ENCODE assay signal across 8 cellular contexts in the genomic region with DNA sequence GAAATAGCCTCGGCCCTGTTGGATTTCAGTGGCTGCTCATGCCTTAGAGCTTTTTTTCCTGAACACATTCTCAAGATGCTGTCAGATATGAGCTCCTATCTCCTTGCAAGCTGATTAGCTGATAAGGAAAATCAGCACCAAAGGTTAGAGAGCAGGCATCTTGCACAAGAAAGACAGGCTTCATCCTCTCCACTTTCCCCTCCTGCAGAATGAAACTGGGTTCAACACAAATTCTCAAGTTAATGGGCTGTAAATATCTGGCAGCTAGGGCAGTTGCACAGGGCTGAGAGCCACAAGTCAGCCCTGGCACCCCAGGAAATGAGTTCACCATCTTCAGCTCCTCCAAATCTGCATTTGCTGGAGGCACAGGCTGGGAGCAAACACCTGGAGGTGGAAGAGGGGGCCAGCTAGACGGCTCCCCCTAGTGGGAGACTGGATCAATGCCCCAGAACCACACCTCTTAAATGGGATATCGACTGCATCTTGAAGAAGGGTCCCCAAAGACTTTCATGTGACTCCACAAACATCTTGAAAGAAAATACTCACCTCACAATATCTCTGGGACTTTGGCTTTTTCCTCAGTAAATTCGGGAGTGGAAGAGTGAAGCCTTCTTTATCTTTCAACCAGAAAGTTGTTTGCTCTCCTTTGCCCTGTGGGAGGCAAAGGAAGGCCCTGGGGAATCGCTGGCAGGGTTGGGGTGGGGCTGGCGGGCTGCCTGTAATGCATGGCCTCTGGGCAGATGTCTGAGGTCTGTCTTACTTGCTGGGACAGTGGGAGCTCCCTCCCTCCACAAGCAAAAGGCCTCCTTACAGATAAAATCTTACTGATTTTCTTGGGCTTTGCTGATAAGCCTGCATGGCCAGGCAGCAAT. TPM values are rescaled to one million over a fixed set of nuclear protein-coding genes. Genes with fewer than 3 reads are reported as not detected.
DNase-seq lines count a peak whose midpoint lies in the region; ATAC-seq and TF ChIP-seq lines count a peak whose summit lies in the region.

No MANE protein-coding gene starts in this region.

- H3K9ac ChIP-seq in mammary epithelial cell (ENCODE audit: insufficient read depth, low read length) (no peak overlapping the region), subcutaneous abdominal adipose tissue (ENCODE audit: low read length in 5 of 5) (peak overlapping the region in 2 of 5 donors; percentile 4 to 29)

- 28% methylated on average over 5 of the region's 6 CpGs for WGBS in mammary epithelial cell (ENCODE audit: low coverage, missing lambda C conversion rate)

- TF ChIP-seq CTCF in GM12874 (IDR thresholded peaks at IDR 0.05; ENCODE audit: insufficient read depth, low read depth, low read length) (peak; percentile 89), mammary epithelial cell (conservative IDR thresholded peaks at IDR 0.05 in 1 of 2, IDR thresholded peaks at IDR 0.05 in 1 of 2; ENCODE audit: extremely low read depth in 1 of 2, insufficient read depth in 1 of 2, low read depth in 1 of 2, low read length in 2 of 2) (peak; percentile 88 to 96)

- no peak overlapping the region for H3K27ac ChIP-seq in mammary epithelial cell (ENCODE audit: insufficient read depth, low read depth, low read length)
- H3K27ac ChIP-seq in subcutaneous abdominal adipose tissue (ENCODE audit: low read depth, low read length): peak overlapping the region; percentile 77

- peak overlapping the region; percentile 36 for H2AFZ ChIP-seq in mammary epithelial cell (ENCODE audit: low read depth, low read length)

- CTCF ChIA-PET in mammary epithelial cell (lab: Charles Lee; ENCODE audit: low non-redundant PET): no interaction called here

- intact Hi-C loops in mammary epithelial cell (cut with micrococcal nuclease) (loop anchor here (1.0 to 5.0 kb wide), 4 partner anchors 125 to 171 kb away; partner anchors contain the start of gene GPAM), left colon (cut with DNase I, micrococcal nuclease) (no loop called here)

- H3K4me2 ChIP-seq in mammary epithelial cell (ENCODE audit: insufficient read depth, low read depth, low read length): no peak overlapping the region

- H3K4me3 ChIP-seq in mammary epithelial cell (replicated peaks in 1 of 3; ENCODE audit: insufficient read depth in 1 of 3, low read depth in 2 of 3, low read length in 3 of 3) (no peak overlapping the region), subcutaneous abdominal adipose tissue (ENCODE audit: low read depth in 1 of 5, low read length in 5 of 5) (no peak overlapping the region)

- no peaks in the 10 kb centered on the region for H3K36me3 ChIP-seq in mammary epithelial cell (ENCODE audit: insufficient read depth, low read length)
- no peaks in the 10 kb centered on the region for H3K36me3 ChIP-seq in subcutaneous abdominal adipose tissue (ENCODE audit: control insufficient read depth in 5 of 5, insufficient read depth in 5 of 5, low read length in 5 of 5)

- H3K79me2 ChIP-seq in mammary epithelial cell (ENCODE audit: insufficient read depth, low read length): no peaks in the 10 kb centered on the region

- H3K4me1 ChIP-seq in mammary epithelial cell (ENCODE audit: insufficient read depth, low read length) (no peaks in the 10 kb centered on the region), subcutaneous abdominal adipose tissue (ENCODE audit: control insufficient read depth in 5 of 5, insufficient read depth in 5 of 5, low read length in 5 of 5) (peaks cover 0 to 51% (median 7%) of the 10 kb centered on the region in 5 donors)

- in situ Hi-C loops in mammary epithelial cell (cut with MboI; ENCODE audit: low sequenced_read_pairs in 2 of 2): loop anchor here in 1 of 2 donors (5.0 kb wide), 1 partner anchor 126 kb away; the partner anchor contains the start of gene GPAM

- DNase-seq in AG08396 (ENCODE audit: low spot score) (peak; percentile 67), RPMI7951 (ENCODE audit: low read depth) (peak; percentile 46), mammary epithelial cell (peak; percentile 38), left colon (peak in 1 of 2 donors; percentile 37), NCI-H1930 (lab: John Stamatoyannopoulos, UW) (no peak)

- no peaks in the 10 kb centered on the region for H3K9me3 ChIP-seq in mammary epithelial cell (replicated peaks; ENCODE audit: insufficient read depth, low read length)
- H3K9me3 ChIP-seq in subcutaneous abdominal adipose tissue (ENCODE audit: control insufficient read depth in 5 of 5, low read length in 5 of 5): no peaks in the 10 kb centered on the region

- no TSS peak for BruUV-seq in mammary epithelial cell (replicated peaks; lab: Mats Ljungman, UMichigan)

- peak; percentile 72 for ATAC-seq in HG03095 (IDR thresholded peaks at IDR 0.05; ENCODE audit: unreplicated experiment)
- peak; percentile 73 for ATAC-seq in left colon

- no peaks in the 10 kb centered on the region for H4K20me1 ChIP-seq in mammary epithelial cell (ENCODE audit: insufficient read depth, low read length)

- dilution Hi-C loops in mammary epithelial cell (cut with HindIII; ENCODE audit: low sequenced_read_pairs): loop anchor here (25.0 kb wide), 1 partner anchor 171 kb away; no protein-coding TSS in a partner anchor

- H3K27me3 ChIP-seq in mammary epithelial cell (ENCODE audit: insufficient read depth, low read length) (peaks cover 2% of the 10 kb centered on the region), subcutaneous abdominal adipose tissue (ENCODE audit: control insufficient read depth in 5 of 5, insufficient read depth in 4 of 5, low read length in 5 of 5) (peaks cover 0 to 2% (median 0%) of the 10 kb centered on the region in 5 donors)

RNA-seq across cellular contexts. Expression of gene TECTB, which starts 24.7 kb away (rescaled TPM):
- not detected in 2 replicates for total RNA-seq in RPMI7951 (2014; rRNA removed; shearing (Covaris generic))
- total RNA-seq in mammary epithelial cell (not detected), left colon (not detected)
- polyA plus RNA-seq in mammary epithelial cell: not detected
- not detected for polyA minus RNA-seq in mammary epithelial cell

Comparison
In these comparisons a context has a peak if more than half of its experiments do, and no peak if none do; other contexts are left out.
1. DNase-seq: peak in AG08396 (single experiment), RPMI7951 (single experiment) and mammary epithelial cell (single experiment); none in NCI-H1930 (0 of 2).